Comparison of ENCODE assay signal across 20 cellular contexts in the genomic region with DNA sequence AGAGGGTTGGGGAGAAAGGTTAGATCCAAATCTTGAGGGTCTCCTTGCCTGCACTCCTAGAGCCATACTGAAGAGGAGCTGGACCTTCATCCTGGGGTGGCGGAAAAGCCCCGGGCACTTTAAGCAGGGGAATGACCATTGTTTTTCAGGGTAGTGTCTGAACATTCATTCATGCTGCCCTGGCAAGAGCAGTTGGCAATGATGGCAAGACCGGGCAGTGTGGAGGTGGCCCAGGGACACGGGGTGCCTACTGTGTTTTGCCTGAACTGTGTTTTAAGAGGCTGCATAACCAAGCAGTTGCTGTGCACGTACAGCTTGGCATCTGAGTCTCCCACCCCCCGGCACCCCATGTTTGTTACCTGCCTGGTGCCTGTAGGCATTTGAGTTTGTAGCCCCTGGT. TPM values are rescaled to one million over a fixed set of nuclear protein-coding genes. Genes with fewer than 3 reads are reported as not detected.
DNase-seq lines count a peak whose midpoint lies in the region; ATAC-seq and TF ChIP-seq lines count a peak whose summit lies in the region.
"Had no signal": no experiment of that assay in that cellular context is flagged by ENCODE, and none has a peak within 500 bp of the region (broad histone marks: within the 10 kb centered on the region; RNA-seq: fewer than 3 reads in every experiment).

No MANE protein-coding gene starts in this region.

- H4K12ac ChIP-seq in trophoblast cell (ENCODE audit: low read depth, low read length), result no peak overlapping the region

- H3K79me2 ChIP-seq in trophoblast cell (ENCODE audit: control insufficient read depth, insufficient read depth, low read length, poor library complexity), result peaks cover 6% of the 10 kb centered on the region

- H3K4me1 Mint-ChIP-seq in activated CD4-positive, alpha-beta T cell treated with anti-CD3 and anti-CD28 coated beads for 36 hours, result peaks cover 32% of the 10 kb centered on the region
- H3K4me1 Mint-ChIP-seq in HFFc6 (ENCODE audit: low read depth), result peaks cover 45% of the 10 kb centered on the region

- CTCF ChIA-PET in activated CD4-positive, alpha-beta T cell treated with anti-CD3 and anti-CD28 coated beads for 36 hours (lab: Charles Lee), result no interaction called here

- intact Hi-C loops in activated CD4-positive, alpha-beta T cell treated with anti-CD3 and anti-CD28 coated beads for 36 hours (cut with DNase I, micrococcal nuclease), result no loop called here
- intact Hi-C loops in heart left ventricle (cut with DNase I), result no loop called here

- peak overlapping the region; percentile 19 to 94 (median 56) for H3K27ac ChIP-seq in heart left ventricle
- H3K27ac ChIP-seq in trophoblast cell (ENCODE audit: low read depth, low read length), result no peak overlapping the region
- H3K27ac ChIP-seq in upper lobe of left lung, result peak overlapping the region in 3 of 4 donors; percentile 50 to 85 (median 57)
- H3K27ac ChIP-seq: brain microvascular endothelial cell, ovary, SJSA1 had no signal

- H3K9me3 ChIP-seq in heart left ventricle (no peaks in the 10 kb centered on the region), trophoblast cell (ENCODE audit: insufficient read depth, low read depth, low read length) (no peaks in the 10 kb centered on the region), upper lobe of left lung (no peaks in the 10 kb centered on the region)
- H3K9me3 ChIP-seq: mucosa of descending colon, ovary, SJSA1 had no signal

- peaks cover 36% of the 10 kb centered on the region for H3K36me3 Mint-ChIP-seq in activated CD4-positive, alpha-beta T cell treated with anti-CD3 and anti-CD28 coated beads for 36 hours (ENCODE audit: low read depth)
- H3K36me3 Mint-ChIP-seq in HFFc6 (ENCODE audit: low read depth), result peaks cover 8% of the 10 kb centered on the region

- H3K4me2 ChIP-seq in trophoblast cell (ENCODE audit: low read length), result no peak overlapping the region

- no peak for ATAC-seq in activated CD4-positive, alpha-beta T cell treated with anti-CD3 and anti-CD28 coated beads for 36 hours
- ATAC-seq in heart left ventricle (peak in 3 of 4 donors; percentile 5 to 36 (median 7)), upper lobe of left lung (ENCODE audit: low FRiP score in 2 of 2) (no peak), HG02759 (IDR thresholded peaks at IDR 0.05; ENCODE audit: unreplicated experiment) (no peak)
- ATAC-seq: K562, mucosa of descending colon had no signal

- H2AK5ac ChIP-seq in trophoblast cell (ENCODE audit: low read length), result peak overlapping the region; percentile 35

- no peak for TF ChIP-seq EP300 in upper lobe of left lung (IDR thresholded peaks at IDR 0.05)

- H3K23ac ChIP-seq in trophoblast cell (ENCODE audit: low read length), result no peak overlapping the region

- no peak overlapping the region for H2BK12ac ChIP-seq in trophoblast cell (ENCODE audit: low read length)

- 61 to 72% (median 69%) methylated on average over 6 of the region's 6 CpGs for WGBS in heart left ventricle, 4 donors
- WGBS in trophoblast cell (ENCODE audit: extremely low coverage, insufficient coverage, insufficient read length), result no CpG with 5 or more reads among the region's 6 CpGs
- 96% methylated on average over 4 to 6 of the region's 6 CpGs for WGBS in upper lobe of left lung, 2 donors

- H3K4me1 ChIP-seq in heart left ventricle (peaks cover 3 to 100% (median 93%) of the 10 kb centered on the region in 12 donors), trophoblast cell (ENCODE audit: control insufficient read depth in 1 of 2, insufficient read depth in 2 of 2, low read length in 2 of 2) (peaks cover 28 to 33% of the 10 kb centered on the region in 2 experiments), upper lobe of left lung (peaks cover 47 to 65% (median 58%) of the 10 kb centered on the region in 4 donors)

- no peak for TF ChIP-seq CTCF in heart left ventricle (IDR thresholded peaks at IDR 0.05)
- TF ChIP-seq CTCF in upper lobe of left lung (IDR thresholded peaks at IDR 0.05), result no peak
- no peak for TF ChIP-seq CTCF in HFFc6 (IDR thresholded peaks at IDR 0.05)

- H4K8ac ChIP-seq in trophoblast cell (ENCODE audit: low read depth, low read length), result peak overlapping the region; percentile 23

- H3K9ac ChIP-seq in trophoblast cell (ENCODE audit: low read length), result no peak overlapping the region

- H3K14ac ChIP-seq in trophoblast cell (ENCODE audit: low read length), result no peak overlapping the region

- H3K4ac ChIP-seq in trophoblast cell (ENCODE audit: low read depth, low read length), result no peak overlapping the region

- H2BK120ac ChIP-seq in trophoblast cell (ENCODE audit: insufficient read depth, low read length, poor library complexity), result no peak overlapping the region

- H2BK5ac ChIP-seq in trophoblast cell (ENCODE audit: low read depth, low read length, poor library complexity), result no peak overlapping the region

- H3K18ac ChIP-seq in trophoblast cell (ENCODE audit: low read length), result peak overlapping the region; percentile 3

- H3K4me3 Mint-ChIP-seq in activated CD4-positive, alpha-beta T cell treated with anti-CD3 and anti-CD28 coated beads for 36 hours, result no peak overlapping the region
- H3K4me3 Mint-ChIP-seq in HFFc6, result no peak overlapping the region
- H3K4me3 Mint-ChIP-seq: activated naive CD4-positive, alpha-beta T cell treated with anti-CD3 and anti-CD28 coated beads, Interleukin-2, amount 50 U/mL, for 24 hours had no signal

- no peaks in the 10 kb centered on the region for H3K27me3 Mint-ChIP-seq in activated CD4-positive, alpha-beta T cell treated with anti-CD3 and anti-CD28 coated beads for 36 hours
- peaks cover 4% of the 10 kb centered on the region; the same call in 1 of the 2 replicates for H3K27me3 Mint-ChIP-seq in HFFc6 (ENCODE audit: insufficient read depth)
- H3K27me3 Mint-ChIP-seq: activated naive CD4-positive, alpha-beta T cell treated with anti-CD3 and anti-CD28 coated beads, Interleukin-2, amount 50 U/mL, for 24 hours had no signal

- H3K4me3 ChIP-seq in heart left ventricle (no peak overlapping the region), trophoblast cell (ENCODE audit: low read depth, low read length) (no peak overlapping the region), upper lobe of left lung (no peak overlapping the region)
- H3K4me3 ChIP-seq: BLaER1 treated with 17β-estradiol and CSF1 and Interleukin-3, amounts not matched to agents 10 nM and 100 nM; K562; mucosa of descending colon; ovary; SJSA1 had no signal

- no peak overlapping the region for H2AFZ ChIP-seq in trophoblast cell (ENCODE audit: insufficient read depth, low read length, poor library complexity)

- POLR2A ChIA-PET in activated CD4-positive, alpha-beta T cell treated with anti-CD3 and anti-CD28 coated beads for 36 hours (lab: Charles Lee), result interaction anchor here (0.6 kb wide), 1 partner anchor 172 kb away, joined by 6 read pairs; no protein-coding TSS in a partner anchor

- H3K27ac Mint-ChIP-seq in activated CD4-positive, alpha-beta T cell treated with anti-CD3 and anti-CD28 coated beads for 36 hours, result peak overlapping the region; percentile 44
- H3K27ac Mint-ChIP-seq in HFFc6, result no peak overlapping the region

- H3K9me3 Mint-ChIP-seq in activated CD4-positive, alpha-beta T cell treated with anti-CD3 and anti-CD28 coated beads for 36 hours (ENCODE audit: low read depth), result no peaks in the 10 kb centered on the region
- H3K9me3 Mint-ChIP-seq in HFFc6, result no peaks in the 10 kb centered on the region
- H3K9me3 Mint-ChIP-seq: activated naive CD4-positive, alpha-beta T cell treated with anti-CD3 and anti-CD28 coated beads, Interleukin-2, amount 50 U/mL, for 24 hours had no signal

- DNase-seq in activated CD4-positive, alpha-beta T cell treated with anti-CD3 and anti-CD28 coated beads for 36 hours, result no peak
- DNase-seq in activated CD4-positive, alpha-beta T cell treated with anti-CD3 and anti-CD28 coated beads, Interleukin-2, amount 50 U/mL, for 1 hour, result no peak
- DNase-seq in heart left ventricle (peak in 1 of 5 donors; percentile 30), trophoblast cell (no peak), upper lobe of left lung (no peak), HFFc6 (no peak)
- no peak for DNase-seq in stimulated activated CD4-positive, alpha-beta T cell treated with anti-CD3 and anti-CD28 coated beads, Interleukin-15, amount 100 ng/mL, for 24 hours
- DNase-seq: 8988T; activated CD4-positive, alpha-beta T cell treated with anti-CD3 and anti-CD28 coated beads for 4 hours; brain microvascular endothelial cell; DMS79; NCI-H2107; NCI-H526; ovary had no signal

- peak overlapping the region; percentile 17 for H4K91ac ChIP-seq in trophoblast cell (ENCODE audit: low read depth, low read length)

- no peak for TF ChIP-seq POLR2A in heart left ventricle (IDR thresholded peaks at IDR 0.05)
- TF ChIP-seq POLR2A in upper lobe of left lung (IDR thresholded peaks at IDR 0.05), result no peak

- peaks cover 27% of the 10 kb centered on the region for H3K79me1 ChIP-seq in trophoblast cell (ENCODE audit: low read length)

- H3K27me3 ChIP-seq in heart left ventricle (no peaks in the 10 kb centered on the region), trophoblast cell (ENCODE audit: insufficient read depth, low read length) (no peaks in the 10 kb centered on the region), upper lobe of left lung (no peaks in the 10 kb centered on the region)
- H3K27me3 ChIP-seq: brain microvascular endothelial cell, ovary, SJSA1 had no signal

- H3K36me3 ChIP-seq in heart left ventricle, result peaks cover 0 to 67% (median 59%) of the 10 kb centered on the region in 9 donors
- H3K36me3 ChIP-seq in trophoblast cell (ENCODE audit: control insufficient read depth in 1 of 2, insufficient read depth in 2 of 2, low read length in 2 of 2), result peaks cover 10 to 14% of the 10 kb centered on the region in 2 experiments
- H3K36me3 ChIP-seq in upper lobe of left lung, result peaks cover 0 to 35% (median 28%) of the 10 kb centered on the region in 4 donors
- H3K36me3 ChIP-seq: ovary had no signal

RNA-seq across cellular contexts. Expression of a gene that starts 14.7 kb away (rescaled TPM):
- total RNA-seq in activated CD4-positive, alpha-beta T cell treated with anti-CD3 and anti-CD28 coated beads for 36 hours, result 10 to 100 TPM; 35.5 to 37.0 TPM
- total RNA-seq in heart left ventricle (100 to 1,000 TPM in 4 of 9 donors, 10 to 100 TPM in 5; 52.1 to 136 (median 92.0) TPM), upper lobe of left lung (100 to 1,000 TPM in 1 of 6 donors, 10 to 100 TPM in 5; 36.6 to 193 (median 52.2) TPM)
- polyA plus RNA-seq in heart left ventricle, result 10 to 100 TPM; 22.6 to 75.1 TPM
- 14.9 and 16.0 TPM in 2 replicates for polyA plus RNA-seq in trophoblast cell (2013)
- total RNA-seq in HFFc6 (2021; fragmentation: NEBNext Ultra II Directional; extraction: Animal tissue kit (Norgen Biotek cat#: 25700)), result 10 to 100 TPM; 19.0 to 33.3 (median 20.6) TPM

RNA-seq across cellular contexts. Expression of a gene that starts 50.5 kb away (rescaled TPM):
- total RNA-seq in activated CD4-positive, alpha-beta T cell treated with anti-CD3 and anti-CD28 coated beads for 36 hours, result 10 to 100 TPM; 23.4 to 25.7 TPM
- total RNA-seq in heart left ventricle (10 to 100 TPM; 13.3 to 30.7 (median 16.0) TPM), upper lobe of left lung (10 to 100 TPM; 11.5 to 25.2 (median 17.6) TPM)
- polyA plus RNA-seq in heart left ventricle, result 10 to 100 TPM; 10.4 to 12.9 TPM
- 11.2 and 11.4 TPM in 2 replicates for polyA plus RNA-seq in trophoblast cell (2013)
- 10 to 100 TPM; 18.0 to 20.9 (median 18.7) TPM for total RNA-seq in HFFc6 (2021; fragmentation: NEBNext Ultra II Directional; extraction: Animal tissue kit (Norgen Biotek cat#: 25700))

RNA-seq across cellular contexts. Expression of a gene that starts 50.7 kb away (rescaled TPM):
- 100 to 1,000 TPM; 118 to 132 TPM for total RNA-seq in activated CD4-positive, alpha-beta T cell treated with anti-CD3 and anti-CD28 coated beads for 36 hours
- total RNA-seq in heart left ventricle (10 to 100 TPM; 28.2 to 60.2 (median 38.2) TPM), upper lobe of left lung (10 to 100 TPM; 43.3 to 81.5 (median 58.9) TPM)
- 10 to 100 TPM; 23.4 to 53.2 TPM for polyA plus RNA-seq in heart left ventricle
- polyA plus RNA-seq in trophoblast cell (2013), result 42.0 and 42.6 TPM in 2 replicates
- total RNA-seq in HFFc6 (2021; fragmentation: NEBNext Ultra II Directional; extraction: Animal tissue kit (Norgen Biotek cat#: 25700)), result 10 to 100 TPM; 60.1 to 71.0 (median 61.9) TPM

Comparison
In these comparisons a context has a peak if more than half of its experiments do, and no peak if none do; other contexts are left out.
1. ATAC-seq: peak in heart left ventricle (3 of 4); none in activated CD4-positive, alpha-beta T cell treated with anti-CD3 and anti-CD28 coated beads for 36 hours (single experiment), upper lobe of left lung (0 of 2) and HG02759 (single experiment).